ENCODE assay signal across 35 cellular contexts in genomic region chr1:30183006-30183405, GRCh38.
"Had no signal": no experiment of that assay in that cellular context is flagged by ENCODE, and none has a peak within 500 bp of the region (broad histone marks: within the 10 kb centered on the region; RNA-seq: fewer than 3 reads in every experiment).

No MANE protein-coding gene starts in this region.

- H3K9me3 Mint-ChIP-seq: activated CD4-positive, alpha-beta T cell treated with anti-CD3 and anti-CD28 coated beads, Interleukin-2, amount 10 ng/mL, durations not matched to agents 24 days and 14 days; activated T-helper 1 cell treated with anti-CD3 and anti-CD28 coated beads, Interleukin-12 subunit alpha, Interleukin-12 subunit beta, Interleukin-2, Interleukin-4 antibody, amounts not matched to agents 30 ng/mL and 10 ng/mL and 1 ng/mL, durations not matched to agents 14 hours and 24 hours and 36 hours; T-helper 1 cell treated with Interleukin-12 subunit alpha and Interleukin-12 subunit beta and Interleukin-4 antibody, amounts not matched to agents 30 μg/mL and 1 μg/mL, for 36 hours; T-helper 2 cell treated with Interferon-gamma antibody and Interleukin-4, amounts not matched to agents 5 μg/mL and 100 μg/mL, for 36 hours had no signal

- ATAC-seq: activated CD8-positive, alpha-beta T cell treated with anti-CD3 and anti-CD28 coated beads for 36 hours; activated naive CD4-positive, alpha-beta T cell treated with anti-CD3 and anti-CD28 coated beads, Interleukin-2, amount 50 U/mL, for 72 hours; activated T-cell treated with anti-CD3 and anti-CD28 coated beads, Interleukin-2, amount 50 U/mL, for 4 hours; activated T-cell treated with anti-CD3 and anti-CD28 coated beads, Interleukin-2, amount 50 U/mL, for 72 hours; activated T-helper 17 cell treated with anti-CD3 and anti-CD28 coated beads, Interleukin-2, amount 50 U/mL, for 72 hours; body of pancreas had no signal

- H3K4me3 Mint-ChIP-seq: activated B cell treated with CpG ODN at 0.5 μM for 24 hours; activated CD4-positive, alpha-beta memory T cell treated with anti-CD3 and anti-CD28 coated beads for 36 hours; activated CD4-positive, alpha-beta T cell treated with anti-CD3 and anti-CD28 coated beads, Interleukin-2, amount 10 ng/mL, durations not matched to agents 24 days and 14 days; activated CD8-positive, alpha-beta T cell treated with anti-CD3 and anti-CD28 coated beads for 36 hours; activated naive CD4-positive, alpha-beta T cell treated with anti-CD3 and anti-CD28 coated beads for 36 hours; activated naive CD8-positive, alpha-beta T cell treated with anti-CD3 and anti-CD28 coated beads for 36 hours; activated T-cell treated with anti-CD3 and anti-CD28 coated beads, Interleukin-2, amount 50 U/mL, for 4 hours; activated T-cell treated with anti-CD3 and anti-CD28 coated beads, Interleukin-2, amount 50 U/mL, for 72 hours; activated T-helper 1 cell treated with anti-CD3 and anti-CD28 coated beads, Interleukin-12 subunit alpha, Interleukin-12 subunit beta, Interleukin-2, Interleukin-4 antibody, amounts not matched to agents 30 ng/mL and 10 ng/mL and 1 ng/mL, durations not matched to agents 14 hours and 24 hours and 36 hours; activated T-helper 17 cell treated with anti-CD3 and anti-CD28 coated beads, Interleukin-2, amount 50 U/mL, for 72 hours; T-helper 1 cell treated with Interleukin-12 subunit alpha and Interleukin-12 subunit beta and Interleukin-4 antibody, amounts not matched to agents 30 μg/mL and 1 μg/mL, for 36 hours; T-helper 2 cell treated with Interferon-gamma antibody and Interleukin-4, amounts not matched to agents 5 μg/mL and 100 μg/mL, for 36 hours had no signal

- H3K27ac Mint-ChIP-seq: activated B cell treated with CpG ODN at 0.5 μM for 24 hours; activated CD4-positive, alpha-beta memory T cell treated with anti-CD3 and anti-CD28 coated beads for 36 hours; activated CD4-positive, alpha-beta T cell treated with anti-CD3 and anti-CD28 coated beads, Interleukin-2, amount 10 ng/mL, durations not matched to agents 24 days and 14 days; activated CD8-positive, alpha-beta T cell treated with anti-CD3 and anti-CD28 coated beads for 36 hours; activated naive CD4-positive, alpha-beta T cell treated with anti-CD3 and anti-CD28 coated beads for 36 hours; activated naive CD4-positive, alpha-beta T cell treated with anti-CD3 and anti-CD28 coated beads, Interleukin-2, amount 50 U/mL, for 72 hours; activated naive CD8-positive, alpha-beta T cell treated with anti-CD3 and anti-CD28 coated beads for 36 hours; activated T-cell treated with anti-CD3 and anti-CD28 coated beads, Interleukin-2, amount 50 U/mL, for 72 hours; activated T-helper 1 cell treated with anti-CD3 and anti-CD28 coated beads, Interleukin-12 subunit alpha, Interleukin-12 subunit beta, Interleukin-2, Interleukin-4 antibody, amounts not matched to agents 30 ng/mL and 10 ng/mL and 1 ng/mL, durations not matched to agents 14 hours and 24 hours and 36 hours; activated T-helper 17 cell treated with anti-CD3 and anti-CD28 coated beads, Interleukin-2, amount 50 U/mL, for 72 hours; T-helper 1 cell treated with Interleukin-12 subunit alpha and Interleukin-12 subunit beta and Interleukin-4 antibody, amounts not matched to agents 30 μg/mL and 1 μg/mL, for 36 hours; T-helper 2 cell treated with Interferon-gamma antibody and Interleukin-4, amounts not matched to agents 5 μg/mL and 100 μg/mL, for 36 hours had no signal

- H3K4me1 ChIP-seq: adrenal gland, body of pancreas, breast epithelium had no signal

- DNase-seq: activated B cell treated with CpG ODN at 0.5 μM for 24 hours; activated CD4-positive, alpha-beta memory T cell treated with anti-CD3 and anti-CD28 coated beads for 36 hours; activated CD4-positive, alpha-beta T cell treated with anti-CD3 and anti-CD28 coated beads for 4 hours; activated CD4-positive, alpha-beta T cell treated with anti-CD3 and anti-CD28 coated beads, Interleukin-2, amount 50 U/mL, for 1 hour; activated CD4-positive, alpha-beta T cell treated with anti-CD3 and anti-CD28 coated beads, Interleukin-2, amount 50 U/mL, for 4 hours; activated CD4-positive, CD25-positive, alpha-beta regulatory T cell treated with anti-CD3 and anti-CD28 coated beads, Interleukin-2, amount 50 U/mL, for 72 hours; activated CD8-positive, alpha-beta memory T cell treated with anti-CD3 and anti-CD28 coated beads, Interleukin-2, amount 50 U/mL, for 4 hours; activated CD8-positive, alpha-beta T cell treated with anti-CD3 and anti-CD28 coated beads for 36 hours; activated effector memory CD4-positive, alpha-beta T cell treated with anti-CD3 and anti-CD28 coated beads, Interleukin-2, amount 50 U/mL, for 16 hours; activated gamma-delta T cell treated with Interleukin-2 at 50 U/mL for 16 hours; activated naive CD4-positive, alpha-beta T cell; activated naive CD4-positive, alpha-beta T cell treated with anti-CD3 and anti-CD28 coated beads for 36 hours; activated naive CD4-positive, alpha-beta T cell treated with anti-CD3 and anti-CD28 coated beads, Interleukin-2, amount 50 U/mL, for 16 hours; activated naive CD8-positive, alpha-beta T cell treated with anti-CD3 and anti-CD28 coated beads for 36 hours; activated T-cell treated with anti-CD3 and anti-CD28 coated beads for 4 hours; activated T-cell treated with anti-CD3 and anti-CD28 coated beads, Interleukin-2, amount 50 U/mL, for 1 hour; activated T-cell treated with anti-CD3 and anti-CD28 coated beads, Interleukin-2, amount 50 U/mL, for 4 hours; activated T-cell treated with anti-CD3 and anti-CD28 coated beads, Interleukin-2, amount 50 U/mL, for 72 hours; adrenal gland; amniotic stem cell; aorta; body of pancreas; brain microvascular endothelial cell; central memory CD4-positive, alpha-beta T cell; T-helper 1 cell; T-helper 2 cell; T-helper 9 cell had no signal

- H3K27ac ChIP-seq: adrenal gland, body of pancreas, brain microvascular endothelial cell, breast epithelium, VCaP had no signal

- H3K4me1 Mint-ChIP-seq: activated B cell treated with CpG ODN at 0.5 μM for 24 hours; activated CD4-positive, alpha-beta T cell treated with anti-CD3 and anti-CD28 coated beads, Interleukin-2, amount 10 ng/mL, durations not matched to agents 24 days and 14 days; activated naive CD8-positive, alpha-beta T cell treated with anti-CD3 and anti-CD28 coated beads for 36 hours; activated T-helper 17 cell treated with anti-CD3 and anti-CD28 coated beads, Interleukin-2, amount 50 U/mL, for 72 hours had no signal

- H3K36me3 Mint-ChIP-seq: activated CD4-positive, alpha-beta memory T cell treated with anti-CD3 and anti-CD28 coated beads for 36 hours had no signal

- H3K4me3 ChIP-seq: adrenal gland, body of pancreas, breast epithelium had no signal

- H3K36me3 ChIP-seq: adrenal gland, brain microvascular endothelial cell, breast epithelium had no signal

- H3K27me3 ChIP-seq: adrenal gland, body of pancreas, brain microvascular endothelial cell had no signal

- H3K9me3 ChIP-seq: adrenal gland, body of pancreas, breast epithelium had no signal
